ENCODE assay signal across 8 cellular contexts in the genomic region with DNA sequence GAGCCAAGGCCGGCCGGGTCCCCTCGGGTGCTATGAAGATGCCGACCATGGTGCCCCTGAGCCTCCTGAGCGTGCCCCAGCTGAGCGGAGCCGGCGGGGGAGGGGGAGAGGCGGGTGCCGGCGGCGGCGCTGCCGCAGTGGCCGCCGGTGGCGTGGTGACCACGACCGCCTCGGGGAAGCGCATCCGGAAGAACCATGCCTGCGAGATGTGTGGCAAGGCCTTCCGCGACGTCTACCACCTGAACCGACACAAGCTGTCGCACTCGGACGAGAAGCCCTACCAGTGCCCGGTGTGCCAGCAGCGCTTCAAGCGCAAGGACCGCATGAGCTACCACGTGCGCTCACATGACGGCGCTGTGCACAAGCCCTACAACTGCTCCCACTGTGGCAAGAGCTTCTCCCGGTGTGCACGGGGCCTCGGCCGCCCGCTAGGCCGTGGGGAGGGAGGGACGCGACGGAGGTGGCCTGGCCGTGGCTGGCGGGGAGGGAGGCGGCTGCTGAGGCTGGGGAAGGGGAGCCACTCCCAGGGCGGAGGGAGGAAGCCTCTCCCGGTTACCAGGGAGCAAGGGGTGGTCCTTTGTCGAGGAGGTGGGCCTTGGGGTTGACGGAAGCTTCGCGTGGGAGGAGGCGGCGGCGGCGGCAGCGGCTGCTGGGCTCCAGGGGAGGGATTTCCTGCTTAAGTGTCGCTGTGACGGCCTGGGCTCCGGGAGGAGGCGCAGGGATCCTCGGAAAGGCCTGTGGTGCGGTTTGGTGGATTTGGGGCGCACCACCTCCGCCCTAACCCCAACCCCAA. TPM values are rescaled to one million over a fixed set of nuclear protein-coding genes. Genes with fewer than 3 reads are reported as not detected.
DNase-seq lines count a peak whose midpoint lies in the region; ATAC-seq and TF ChIP-seq lines count a peak whose summit lies in the region.

No MANE protein-coding gene starts in this region.

- TF ChIP-seq CTCF in AG04450 (IDR thresholded peaks at IDR 0.05; ENCODE audit: low read depth, low read length) (peak; percentile 62), transverse colon (IDR thresholded peaks at IDR 0.05) (peak; percentile 29 to 51 (median 37))

- H3K4me3 ChIP-seq in AG04450 (ENCODE audit: low read depth, low read length): peak overlapping the region; percentile 72
- H3K4me3 ChIP-seq in trophoblast cell (ENCODE audit: low read depth, low read length): peak overlapping the region; percentile 79
- peak overlapping the region; percentile 32 to 71 (median 59) for H3K4me3 ChIP-seq in transverse colon

- H3K79me1 ChIP-seq in trophoblast cell (ENCODE audit: low read length): peaks cover 28% of the 10 kb centered on the region

- POLR2A ChIA-PET in AG04450 (lab: Yijun Ruan, JAX): interaction anchor here (0.5 to 2.0 kb wide), 10 partner anchors 9 to 166 kb away, joined by 3 to 14 read pairs (median 4); a partner anchor contains a TSS

- peak overlapping the region; percentile 79 for H3K18ac ChIP-seq in trophoblast cell (ENCODE audit: low read length)

- peak overlapping the region; percentile 62 for H2AFZ ChIP-seq in trophoblast cell (ENCODE audit: insufficient read depth, low read length, poor library complexity)

- peak; percentile 27 for ATAC-seq in GM18909 (IDR thresholded peaks at IDR 0.05; ENCODE audit: poor library complexity, unreplicated experiment)

- in situ Hi-C loops in transverse colon (cut with MboI; ENCODE audit: low pct_ligation_motif_present in 1 of 4, low pct_unique_long_range_greater_than_20kb in 1 of 4, low sequenced_read_pairs in 3 of 4): no loop called here

- no peaks in the 10 kb centered on the region for H3K27me3 ChIP-seq in AG04450 (ENCODE audit: control insufficient read depth, insufficient read depth, low read length)
- H3K27me3 ChIP-seq in trophoblast cell (ENCODE audit: insufficient read depth, low read length): no peaks in the 10 kb centered on the region
- H3K27me3 ChIP-seq in transverse colon: no peaks in the 10 kb centered on the region

- no peak for TF ChIP-seq EP300 in transverse colon (IDR thresholded peaks at IDR 0.05; ENCODE audit: low read depth)

- H2BK120ac ChIP-seq in trophoblast cell (ENCODE audit: insufficient read depth, low read length, poor library complexity): peak overlapping the region; percentile 81

- intact Hi-C loops in cardiac septum (cut with DNase I) (no loop called here), transverse colon (cut with DNase I; ENCODE audit: low total_unique reads) (no loop called here)

- peak overlapping the region; percentile 62 for H3K4ac ChIP-seq in trophoblast cell (ENCODE audit: low read depth, low read length)

- H3K9ac ChIP-seq in trophoblast cell (ENCODE audit: low read length): peak overlapping the region; percentile 68

- CTCF ChIA-PET in AG04450 (lab: Charles Lee): interaction anchor here (1.0 to 3.2 kb wide), 7 partner anchors 9 to 165 kb away, joined by 3 to 45 read pairs (median 6); a partner anchor contains a TSS

- DNase-seq in AG04450 (ENCODE audit: low read depth, low spot score) (peak; percentile 76), NCI-H1105 (lab: John Stamatoyannopoulos, UW) (peak; percentile 59), SW480 (ENCODE audit: low spot score) (peak; percentile 90), cardiac septum (ENCODE audit: low spot score) (peak; percentile 95), trophoblast cell (peak; percentile 82), transverse colon (peak; percentile 93)

- peak overlapping the region; percentile 12 for H2BK12ac ChIP-seq in trophoblast cell (ENCODE audit: low read length)

- 2 to 22% (median 2%) methylated on average over 52 to 69 of the region's 69 CpGs for WGBS in adipose tissue, 3 donors
- no CpG with 5 or more reads among the region's 69 CpGs for WGBS in trophoblast cell (ENCODE audit: extremely low coverage, insufficient coverage, insufficient read length)
- WGBS in transverse colon (ENCODE audit: low coverage in 1 of 2), 2 donors: 2% methylated on average over 64 of the region's 69 CpGs; no CpG with 5 or more reads in 1 of the 2 donors

- peak overlapping the region; percentile 59 for H2AK5ac ChIP-seq in trophoblast cell (ENCODE audit: low read length)

- peak overlapping the region; percentile 91 for H4K91ac ChIP-seq in trophoblast cell (ENCODE audit: low read depth, low read length)

- H3K4me1 ChIP-seq in trophoblast cell (ENCODE audit: control insufficient read depth in 1 of 2, insufficient read depth in 2 of 2, low read length in 2 of 2) (peaks cover 21 to 42% of the 10 kb centered on the region in 2 experiments), transverse colon (peaks cover 34 to 66% (median 54%) of the 10 kb centered on the region in 4 donors)

- peak overlapping the region; percentile 65 for H3K27ac ChIP-seq in AG04450 (ENCODE audit: low read depth, low read length)
- peak overlapping the region; percentile 67 for H3K27ac ChIP-seq in adipose tissue (ENCODE audit: low read depth, low read length)
- H3K27ac ChIP-seq in trophoblast cell (ENCODE audit: low read depth, low read length): peak overlapping the region; percentile 87
- H3K27ac ChIP-seq in transverse colon: peak overlapping the region; percentile 93 to 98 (median 96)

- TF ChIP-seq POLR2A in transverse colon (IDR thresholded peaks at IDR 0.05): peak; percentile 87

- peaks cover 22% of the 10 kb centered on the region for H3K79me2 ChIP-seq in trophoblast cell (ENCODE audit: control insufficient read depth, insufficient read depth, low read length, poor library complexity)

- H4K12ac ChIP-seq in trophoblast cell (ENCODE audit: low read depth, low read length): peak overlapping the region; percentile 67

- H3K14ac ChIP-seq in trophoblast cell (ENCODE audit: low read length): peak overlapping the region; percentile 97

- H3K4me2 ChIP-seq in trophoblast cell (ENCODE audit: low read length): peak overlapping the region; percentile 52

- peak overlapping the region; percentile 56 for H4K8ac ChIP-seq in trophoblast cell (ENCODE audit: low read depth, low read length)

- H3K9me3 ChIP-seq in AG04450 (ENCODE audit: control insufficient read depth, insufficient read depth, low read length) (no peaks in the 10 kb centered on the region), trophoblast cell (ENCODE audit: insufficient read depth, low read depth, low read length) (peaks cover 4% of the 10 kb centered on the region), transverse colon (no peaks in the 10 kb centered on the region)

- H3K36me3 ChIP-seq in trophoblast cell (ENCODE audit: control insufficient read depth in 1 of 2, insufficient read depth in 2 of 2, low read length in 2 of 2) (peaks cover 36 to 37% of the 10 kb centered on the region in 2 experiments), transverse colon (no peaks in the 10 kb centered on the region)

- H3K23ac ChIP-seq in trophoblast cell (ENCODE audit: low read length): no peak overlapping the region

- H2BK5ac ChIP-seq in trophoblast cell (ENCODE audit: low read depth, low read length, poor library complexity): peak overlapping the region; percentile 87

RNA-seq across cellular contexts. Expression of a gene that starts 1.3 kb away (rescaled TPM):
- polyA plus RNA-seq in AG04450 (2011; rRNA removed): 58.4 and 79.6 TPM in 2 replicates
- 141 and 195 TPM in 2 replicates for polyA minus RNA-seq in AG04450 (2011; rRNA and poly(A)+ RNA removed)
- 100 to 1,000 TPM in 1 of 3 donors, 10 to 100 TPM in 2; 74.2 to 137 (median 83.9) TPM for polyA plus RNA-seq in adipose tissue
- 72.4 TPM for total RNA-seq in cardiac septum
- 151 and 161 TPM in 2 replicates for polyA plus RNA-seq in trophoblast cell (2013)
- 100 to 1,000 TPM; 170 to 292 (median 233) TPM for total RNA-seq in transverse colon

RNA-seq across cellular contexts. Expression of a gene that starts 4.4 kb away (rescaled TPM):
- polyA plus RNA-seq in AG04450 (2011; rRNA removed) (5.7 and 6.1 TPM in 2 replicates), adipose tissue (1 to 10 TPM in 1 of 3 donors, under 1 TPM in 2; 0.56 to 3.7 (median 0.95) TPM)
- polyA minus RNA-seq in AG04450 (2011; rRNA and poly(A)+ RNA removed): 3.6 and 3.7 TPM in 2 replicates
- total RNA-seq in cardiac septum (2.1 TPM), transverse colon (1 to 10 TPM in 3 of 4 donors, not detected in 1; 1.4 to 6.0 (median 1.9) TPM)
- polyA plus RNA-seq in trophoblast cell (2013): 3.9 and 4.1 TPM in 2 replicates

RNA-seq across cellular contexts. Expression of a gene that starts 8.3 kb away (rescaled TPM):
- polyA plus RNA-seq in AG04450 (2011; rRNA removed): 14.3 and 14.5 TPM in 2 replicates
- 2.7 and 4.9 TPM in 2 replicates for polyA minus RNA-seq in AG04450 (2011; rRNA and poly(A)+ RNA removed)
- polyA plus RNA-seq in adipose tissue: 10 to 100 TPM; 15.2 to 33.3 (median 18.5) TPM
- 15.6 TPM for total RNA-seq in cardiac septum
- 33.5 and 34.4 TPM in 2 replicates for polyA plus RNA-seq in trophoblast cell (2013)
- 10 to 100 TPM; 28.8 to 47.5 (median 32.3) TPM for total RNA-seq in transverse colon

RNA-seq across cellular contexts. Expression of a gene that starts 12.6 kb away (rescaled TPM):
- polyA plus RNA-seq in AG04450 (2011; rRNA removed) (251 and 321 TPM in 2 replicates), adipose tissue (100 to 1,000 TPM in 2 of 3 donors, 10 to 100 TPM in 1; 90.1 to 104 (median 103) TPM)
- polyA minus RNA-seq in AG04450 (2011; rRNA and poly(A)+ RNA removed): 629 and 988 TPM in 2 replicates
- total RNA-seq in cardiac septum (60.2 TPM), transverse colon (100 to 1,000 TPM; 483 to 654 (median 553) TPM)
- 24.4 and 24.5 TPM in 2 replicates for polyA plus RNA-seq in trophoblast cell (2013)

RNA-seq across cellular contexts. Expression of a gene that starts 17.1 kb away (rescaled TPM):
- polyA plus RNA-seq in AG04450 (2011; rRNA removed) (14.1 and 19.9 TPM in 2 replicates), adipose tissue (10 to 100 TPM; 19.7 to 32.1 (median 29.8) TPM)
- 32.2 and 33.5 TPM in 2 replicates for polyA minus RNA-seq in AG04450 (2011; rRNA and poly(A)+ RNA removed)
- total RNA-seq in cardiac septum (21.8 TPM), transverse colon (100 to 1,000 TPM in 1 of 4 donors, 10 to 100 TPM in 3; 37.6 to 159 (median 59.5) TPM)
- 75.9 and 76.3 TPM in 2 replicates for polyA plus RNA-seq in trophoblast cell (2013)

Comparison
In these comparisons a context has a peak if more than half of its experiments do, and no peak if none do; other contexts are left out.
1. Peak in every context shown above with its lines: DNase-seq, ATAC-seq, H3K4me3 ChIP-seq and H3K27ac ChIP-seq.